Comparison of ENCODE assay signal across 8 cellular contexts in genomic region chr3:190119734-190120133, GRCh38. TPM values are rescaled to one million over a fixed set of nuclear protein-coding genes. Genes with fewer than 3 reads are reported as not detected.
A peak's percentile ranks its signal among the peaks of the same experiment; 100 is the strongest.
DNase-seq lines count a peak whose midpoint lies in the region; ATAC-seq and TF ChIP-seq lines count a peak whose summit lies in the region.

No MANE protein-coding gene starts in this region.

- H3K9ac ChIP-seq in mucosa of stomach (ENCODE audit: low read length), result peak overlapping the region; percentile 68

- H3K4me3 ChIP-seq in GM12875 (ENCODE audit: low read depth, low read length) (peak overlapping the region; percentile 97), astrocyte of the cerebellum (ENCODE audit: low read depth, low read length) (peak overlapping the region; percentile 74), mucosa of stomach (ENCODE audit: low read length) (peak overlapping the region; percentile 68)

- TF ChIP-seq CTCF in GM12875 (IDR thresholded peaks at IDR 0.05; ENCODE audit: borderline replicate concordance, insufficient read depth, low read depth, low read length) (no peak), astrocyte of the cerebellum (IDR thresholded peaks at IDR 0.05; ENCODE audit: low read depth, low read length, missing control alignments) (no peak)

- ATAC-seq in HG02938 (IDR thresholded peaks at IDR 0.05; ENCODE audit: unreplicated experiment), result peak; percentile 13
- no peak for ATAC-seq in GM19467 (IDR thresholded peaks at IDR 0.05; ENCODE audit: unreplicated experiment)

- no peak for DNase-seq in astrocyte of the cerebellum (ENCODE audit: low read depth)
- no peak for DNase-seq in NCI-H2029 (lab: John Stamatoyannopoulos, UW)
- DNase-seq in mucosa of gallbladder (ENCODE audit: low spot score), result no peak
- DNase-seq in ACHN, result no peak

- no peaks in the 10 kb centered on the region for H3K36me3 ChIP-seq in mucosa of stomach (ENCODE audit: control insufficient read depth, insufficient read depth, low read length)

- peaks cover 5% of the 10 kb centered on the region for H3K4me1 ChIP-seq in mucosa of stomach (ENCODE audit: control insufficient read depth, insufficient read depth, low read length)

- no peaks in the 10 kb centered on the region for H3K27me3 ChIP-seq in mucosa of stomach (ENCODE audit: control insufficient read depth, insufficient read depth, low read length)

- H3K9me3 ChIP-seq in mucosa of stomach (ENCODE audit: control insufficient read depth, low read length), result no peaks in the 10 kb centered on the region

- in situ Hi-C loops in astrocyte of the cerebellum (cut with HindIII; ENCODE audit: low sequenced_read_pairs), result loop anchor here (5.0 kb wide), 1 partner anchor 82 kb away; no protein-coding TSS in a partner anchor
- in situ Hi-C loops in ACHN (cut with HindIII; ENCODE audit: low pct_ligation_motif_present, low pct_unique_long_range_greater_than_20kb, low sequenced_read_pairs), result no loop called here

RNA-seq across cellular contexts. Expression of gene P3H2, which starts 1.0 kb away (rescaled TPM):
- 11.4 TPM for total RNA-seq in mucosa of gallbladder
